23 cellular contexts compared by ENCODE assay signal in genomic region chr3:52593103-52593502, GRCh38.
"Had no signal": no experiment of that assay in that cellular context is flagged by ENCODE, and none has a peak within 500 bp of the region (broad histone marks: within the 10 kb centered on the region; RNA-seq: fewer than 3 reads in every experiment).

No MANE protein-coding gene starts in this region.

- H3K4me3 Mint-ChIP-seq: activated CD4-positive, alpha-beta memory T cell treated with anti-CD3 and anti-CD28 coated beads, Interleukin-2, amount 10 ng/mL, durations not matched to agents 7 days and 5 days; activated CD4-positive, alpha-beta T cell treated with anti-CD3 and anti-CD28 coated beads, Interleukin-2, amount 10 ng/mL, durations not matched to agents 24 days and 14 days; activated naive CD8-positive, alpha-beta T cell treated with anti-CD3 and anti-CD28 coated beads for 36 hours; effector memory CD8-positive, alpha-beta T cell; nephron progenitor cell had no signal

- H3K9me3 ChIP-seq: colonic mucosa, left ventricle myocardium inferior, mucosa of descending colon, SJSA1, upper lobe of right lung had no signal

- H3K36me3 ChIP-seq: colonic mucosa had no signal

- H3K9me3 Mint-ChIP-seq: activated CD4-positive, alpha-beta memory T cell treated with anti-CD3 and anti-CD28 coated beads, Interleukin-2, amount 10 ng/mL, durations not matched to agents 7 days and 5 days; activated naive CD8-positive, alpha-beta T cell treated with anti-CD3 and anti-CD28 coated beads for 36 hours; effector memory CD8-positive, alpha-beta T cell had no signal

- H3K27me3 Mint-ChIP-seq: activated CD4-positive, alpha-beta memory T cell treated with anti-CD3 and anti-CD28 coated beads, Interleukin-2, amount 10 ng/mL, durations not matched to agents 7 days and 5 days; activated CD4-positive, alpha-beta T cell treated with anti-CD3 and anti-CD28 coated beads, Interleukin-2, amount 10 ng/mL, durations not matched to agents 24 days and 14 days; activated naive CD8-positive, alpha-beta T cell treated with anti-CD3 and anti-CD28 coated beads for 36 hours; effector memory CD8-positive, alpha-beta T cell had no signal

- H3K4me1 Mint-ChIP-seq: activated CD4-positive, alpha-beta memory T cell treated with anti-CD3 and anti-CD28 coated beads, Interleukin-2, amount 10 ng/mL, durations not matched to agents 7 days and 5 days; activated CD4-positive, alpha-beta T cell treated with anti-CD3 and anti-CD28 coated beads, Interleukin-2, amount 10 ng/mL, durations not matched to agents 24 days and 14 days; activated naive CD8-positive, alpha-beta T cell treated with anti-CD3 and anti-CD28 coated beads for 36 hours; nephron progenitor cell had no signal

- H3K27ac ChIP-seq: colonic mucosa, left ventricle myocardium inferior, SJSA1, upper lobe of right lung had no signal

- FAIRE-seq: endothelial cell of umbilical vein had no signal

- ATAC-seq: effector memory CD8-positive, alpha-beta T cell; esophagus mucosa; mucosa of descending colon; stimulated activated naive CD8-positive, alpha-beta T cell treated with anti-CD3 and anti-CD28 coated beads, Interleukin-15, Interleukin-2, amounts not matched to agents 100 U/mL and 50 U/mL, for 24 hours; upper lobe of right lung had no signal

- H3K27ac Mint-ChIP-seq: activated CD4-positive, alpha-beta memory T cell treated with anti-CD3 and anti-CD28 coated beads, Interleukin-2, amount 10 ng/mL, durations not matched to agents 7 days and 5 days; activated CD4-positive, alpha-beta T cell treated with anti-CD3 and anti-CD28 coated beads, Interleukin-2, amount 10 ng/mL, durations not matched to agents 24 days and 14 days; activated naive CD8-positive, alpha-beta T cell treated with anti-CD3 and anti-CD28 coated beads for 36 hours had no signal

- H3K4me1 ChIP-seq: colonic mucosa, SJSA1, upper lobe of right lung had no signal

- DNase-seq: activated CD4-positive, alpha-beta memory T cell treated with anti-CD3 and anti-CD28 coated beads, Interleukin-2, amount 10 ng/mL, durations not matched to agents 7 days and 5 days; activated CD4-positive, alpha-beta T cell treated with anti-CD3 and anti-CD28 coated beads, Interleukin-2, amount 10 ng/mL, durations not matched to agents 24 days and 14 days; activated naive CD4-positive, alpha-beta T cell treated with Interleukin-2 at 50 U/mL for 16 hours; activated naive CD8-positive, alpha-beta T cell treated with anti-CD3 and anti-CD28 coated beads for 36 hours; activated T-cell treated with anti-CD3 and anti-CD28 coated beads, Interleukin-2, amount 50 U/mL, for 1 hour; amniotic stem cell; central memory CD4-positive, alpha-beta T cell; colonic mucosa; effector memory CD8-positive, alpha-beta T cell; foreskin melanocyte; glutamatergic neuron; hippocampal formation; left ventricle myocardium inferior; mesenchymal stem cell; mucosa of descending colon; nephron progenitor cell; stimulated activated CD4-positive, alpha-beta T cell treated with anti-CD3 and anti-CD28 coated beads, Interleukin-4, amount 100 ng/mL, for 1 hour; stimulated activated naive CD8-positive, alpha-beta T cell treated with anti-CD3 and anti-CD28 coated beads, Interleukin-15, Interleukin-2, amounts not matched to agents 100 U/mL and 50 U/mL, for 24 hours; upper lobe of right lung had no signal

- H3K27me3 ChIP-seq: colonic mucosa, dorsolateral prefrontal cortex, SJSA1, upper lobe of right lung had no signal

- H3K4me3 ChIP-seq: colonic mucosa, dorsolateral prefrontal cortex, left ventricle myocardium inferior, mucosa of descending colon, SJSA1, upper lobe of right lung had no signal
